ENCODE assay signal across 1 cellular context in the genomic region with DNA sequence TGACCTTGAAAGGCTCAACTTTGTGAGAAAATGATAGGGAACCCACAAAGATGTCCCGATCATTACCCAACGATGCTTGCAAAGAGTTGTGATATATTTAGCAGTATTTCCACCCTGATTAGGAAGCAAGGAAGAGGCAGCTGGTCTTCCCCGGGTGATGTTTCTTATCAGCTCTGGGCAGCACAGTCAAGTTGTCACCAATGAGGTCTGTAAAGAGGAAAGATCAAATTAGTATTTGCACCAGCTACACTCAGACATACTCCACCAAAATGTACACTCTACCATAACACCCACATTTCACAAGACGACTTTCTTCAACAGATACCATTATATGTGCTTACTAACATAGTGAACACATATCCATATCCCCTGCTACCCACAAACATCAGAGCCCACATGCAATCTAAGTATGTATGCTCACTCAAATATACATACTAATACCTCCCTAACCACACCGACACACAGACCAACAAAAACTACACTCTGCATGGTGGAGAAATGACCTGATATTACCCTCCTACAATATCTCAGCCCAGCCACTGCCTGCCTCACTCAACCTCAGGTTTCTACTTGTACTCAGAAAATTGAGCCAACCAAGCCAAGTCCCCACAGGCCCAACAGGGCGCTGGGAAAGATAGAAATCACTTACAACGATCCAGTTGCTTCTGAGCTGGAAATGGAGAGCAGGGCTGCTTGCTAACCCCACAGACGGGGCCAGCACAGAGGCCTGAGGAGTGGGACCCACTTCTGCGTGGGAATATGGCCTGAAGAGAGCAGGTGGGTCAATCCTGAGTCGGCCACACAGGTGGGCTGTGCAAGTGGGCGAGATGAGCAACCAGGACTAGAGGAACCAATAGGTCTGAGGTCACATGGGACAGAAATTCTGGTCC.
TF ChIP-seq lines count a peak whose summit lies in the region.

No MANE protein-coding gene starts in this region.

TF ChIP-seq in K562, 482 proteins besides CTCF, POLR2A, EP300 and RAD21 (continued from another document and continues in another):
- TF ChIP-seq, protein P1, sequence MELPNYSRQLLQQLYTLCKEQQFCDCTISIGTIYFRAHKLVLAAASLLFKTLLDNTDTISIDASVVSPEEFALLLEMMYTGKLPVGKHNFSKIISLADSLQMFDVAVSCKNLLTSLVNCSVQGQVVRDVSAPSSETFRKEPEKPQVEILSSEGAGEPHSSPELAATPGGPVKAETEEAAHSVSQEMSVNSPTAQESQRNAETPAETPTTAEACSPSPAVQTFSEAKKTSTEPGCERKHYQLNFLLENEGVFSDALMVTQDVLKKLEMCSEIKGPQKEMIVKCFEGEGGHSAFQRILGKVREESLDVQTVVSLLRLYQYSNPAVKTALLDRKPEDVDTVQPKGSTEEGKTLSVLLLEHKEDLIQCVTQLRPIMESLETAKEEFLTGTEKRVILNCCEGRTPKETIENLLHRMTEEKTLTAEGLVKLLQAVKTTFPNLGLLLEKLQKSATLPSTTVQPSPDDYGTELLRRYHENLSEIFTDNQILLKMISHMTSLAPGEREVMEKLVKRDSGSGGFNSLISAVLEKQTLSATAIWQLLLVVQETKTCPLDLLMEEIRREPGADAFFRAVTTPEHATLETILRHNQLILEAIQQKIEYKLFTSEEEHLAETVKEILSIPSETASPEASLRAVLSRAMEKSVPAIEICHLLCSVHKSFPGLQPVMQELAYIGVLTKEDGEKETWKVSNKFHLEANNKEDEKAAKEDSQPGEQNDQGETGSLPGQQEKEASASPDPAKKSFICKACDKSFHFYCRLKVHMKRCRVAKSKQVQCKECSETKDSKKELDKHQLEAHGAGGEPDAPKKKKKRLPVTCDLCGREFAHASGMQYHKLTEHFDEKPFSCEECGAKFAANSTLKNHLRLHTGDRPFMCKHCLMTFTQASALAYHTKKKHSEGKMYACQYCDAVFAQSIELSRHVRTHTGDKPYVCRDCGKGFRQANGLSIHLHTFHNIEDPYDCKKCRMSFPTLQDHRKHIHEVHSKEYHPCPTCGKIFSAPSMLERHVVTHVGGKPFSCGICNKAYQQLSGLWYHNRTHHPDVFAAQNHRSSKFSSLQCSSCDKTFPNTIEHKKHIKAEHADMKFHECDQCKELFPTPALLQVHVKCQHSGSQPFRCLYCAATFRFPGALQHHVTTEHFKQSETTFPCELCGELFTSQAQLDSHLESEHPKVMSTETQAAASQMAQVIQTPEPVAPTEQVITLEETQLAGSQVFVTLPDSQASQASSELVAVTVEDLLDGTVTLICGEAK (IDR thresholded peaks at IDR 0.05): peak; percentile 57
- TF ChIP-seq, protein P1 (CRISPR knock-in tag; IDR thresholded peaks at IDR 0.05): no peak
- TF ChIP-seq, protein P2, sequence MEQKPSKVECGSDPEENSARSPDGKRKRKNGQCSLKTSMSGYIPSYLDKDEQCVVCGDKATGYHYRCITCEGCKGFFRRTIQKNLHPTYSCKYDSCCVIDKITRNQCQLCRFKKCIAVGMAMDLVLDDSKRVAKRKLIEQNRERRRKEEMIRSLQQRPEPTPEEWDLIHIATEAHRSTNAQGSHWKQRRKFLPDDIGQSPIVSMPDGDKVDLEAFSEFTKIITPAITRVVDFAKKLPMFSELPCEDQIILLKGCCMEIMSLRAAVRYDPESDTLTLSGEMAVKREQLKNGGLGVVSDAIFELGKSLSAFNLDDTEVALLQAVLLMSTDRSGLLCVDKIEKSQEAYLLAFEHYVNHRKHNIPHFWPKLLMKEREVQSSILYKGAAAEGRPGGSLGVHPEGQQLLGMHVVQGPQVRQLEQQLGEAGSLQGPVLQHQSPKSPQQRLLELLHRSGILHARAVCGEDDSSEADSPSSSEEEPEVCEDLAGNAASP (IDR thresholded peaks at IDR 0.05): no peak
- TF ChIP-seq FOXP1 (CRISPR knock-in tag; IDR thresholded peaks at IDR 0.05): no peak
- TF ChIP-seq, protein P3, sequence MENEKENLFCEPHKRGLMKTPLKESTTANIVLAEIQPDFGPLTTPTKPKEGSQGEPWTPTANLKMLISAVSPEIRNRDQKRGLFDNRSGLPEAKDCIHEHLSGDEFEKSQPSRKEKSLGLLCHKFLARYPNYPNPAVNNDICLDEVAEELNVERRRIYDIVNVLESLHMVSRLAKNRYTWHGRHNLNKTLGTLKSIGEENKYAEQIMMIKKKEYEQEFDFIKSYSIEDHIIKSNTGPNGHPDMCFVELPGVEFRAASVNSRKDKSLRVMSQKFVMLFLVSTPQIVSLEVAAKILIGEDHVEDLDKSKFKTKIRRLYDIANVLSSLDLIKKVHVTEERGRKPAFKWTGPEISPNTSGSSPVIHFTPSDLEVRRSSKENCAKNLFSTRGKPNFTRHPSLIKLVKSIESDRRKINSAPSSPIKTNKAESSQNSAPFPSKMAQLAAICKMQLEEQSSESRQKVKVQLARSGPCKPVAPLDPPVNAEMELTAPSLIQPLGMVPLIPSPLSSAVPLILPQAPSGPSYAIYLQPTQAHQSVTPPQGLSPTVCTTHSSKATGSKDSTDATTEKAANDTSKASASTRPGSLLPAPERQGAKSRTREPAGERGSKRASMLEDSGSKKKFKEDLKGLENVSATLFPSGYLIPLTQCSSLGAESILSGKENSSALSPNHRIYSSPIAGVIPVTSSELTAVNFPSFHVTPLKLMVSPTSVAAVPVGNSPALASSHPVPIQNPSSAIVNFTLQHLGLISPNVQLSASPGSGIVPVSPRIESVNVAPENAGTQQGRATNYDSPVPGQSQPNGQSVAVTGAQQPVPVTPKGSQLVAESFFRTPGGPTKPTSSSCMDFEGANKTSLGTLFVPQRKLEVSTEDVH (IDR thresholded peaks at IDR 0.05; ENCODE audit: low read depth, partially characterized antibody): no peak
- TF ChIP-seq, protein P4, sequence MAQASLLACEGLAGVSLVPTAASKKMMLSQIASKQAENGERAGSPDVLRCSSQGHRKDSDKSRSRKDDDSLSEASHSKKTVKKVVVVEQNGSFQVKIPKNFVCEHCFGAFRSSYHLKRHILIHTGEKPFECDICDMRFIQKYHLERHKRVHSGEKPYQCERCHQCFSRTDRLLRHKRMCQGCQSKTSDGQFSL (CRISPR knock-in tag; IDR thresholded peaks at IDR 0.05): peak; percentile 28; the same call in 1 of the 2 replicates
- TF ChIP-seq, protein P4 (tag; IDR thresholded peaks at IDR 0.05): no peak
- TF ChIP-seq SP1 (CRISPR knock-in tag; IDR thresholded peaks at IDR 0.05): peak; percentile 53; the same call in 1 of the 2 replicates
- peak; percentile 56 for TF ChIP-seq KHSRP (IDR thresholded peaks at IDR 0.05)
- TF ChIP-seq ZNF717 (CRISPR knock-in tag; IDR thresholded peaks at IDR 0.05): no peak
- TF ChIP-seq ARID1B (IDR thresholded peaks at IDR 0.05): peak; percentile 97
- no peak for TF ChIP-seq CREBBP (IDR thresholded peaks at IDR 0.05; ENCODE audit: low read depth, low read length)
- 0 out of 2 replicates have a peak, but pooled peaks have one; percentile 32 for TF ChIP-seq ERF (CRISPR knock-in tag; IDR thresholded peaks at IDR 0.05)
- TF ChIP-seq MBD2 (IDR thresholded peaks at IDR 0.05; ENCODE audit: borderline replicate concordance, low read depth): peak; percentile 71
- TF ChIP-seq, protein P5, sequence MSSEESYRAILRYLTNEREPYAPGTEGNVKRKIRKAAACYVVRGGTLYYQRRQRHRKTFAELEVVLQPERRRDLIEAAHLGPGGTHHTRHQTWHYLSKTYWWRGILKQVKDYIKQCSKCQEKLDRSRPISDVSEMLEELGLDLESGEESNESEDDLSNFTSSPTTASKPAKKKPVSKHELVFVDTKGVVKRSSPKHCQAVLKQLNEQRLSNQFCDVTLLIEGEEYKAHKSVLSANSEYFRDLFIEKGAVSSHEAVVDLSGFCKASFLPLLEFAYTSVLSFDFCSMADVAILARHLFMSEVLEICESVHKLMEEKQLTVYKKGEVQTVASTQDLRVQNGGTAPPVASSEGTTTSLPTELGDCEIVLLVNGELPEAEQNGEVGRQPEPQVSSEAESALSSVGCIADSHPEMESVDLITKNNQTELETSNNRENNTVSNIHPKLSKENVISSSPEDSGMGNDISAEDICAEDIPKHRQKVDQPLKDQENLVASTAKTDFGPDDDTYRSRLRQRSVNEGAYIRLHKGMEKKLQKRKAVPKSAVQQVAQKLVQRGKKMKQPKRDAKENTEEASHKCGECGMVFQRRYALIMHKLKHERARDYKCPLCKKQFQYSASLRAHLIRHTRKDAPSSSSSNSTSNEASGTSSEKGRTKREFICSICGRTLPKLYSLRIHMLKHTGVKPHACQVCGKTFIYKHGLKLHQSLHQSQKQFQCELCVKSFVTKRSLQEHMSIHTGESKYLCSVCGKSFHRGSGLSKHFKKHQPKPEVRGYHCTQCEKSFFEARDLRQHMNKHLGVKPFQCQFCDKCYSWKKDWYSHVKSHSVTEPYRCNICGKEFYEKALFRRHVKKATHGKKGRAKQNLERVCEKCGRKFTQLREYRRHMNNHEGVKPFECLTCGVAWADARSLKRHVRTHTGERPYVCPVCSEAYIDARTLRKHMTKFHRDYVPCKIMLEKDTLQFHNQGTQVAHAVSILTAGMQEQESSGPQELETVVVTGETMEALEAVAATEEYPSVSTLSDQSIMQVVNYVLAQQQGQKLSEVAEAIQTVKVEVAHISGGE (CRISPR knock-in tag; IDR thresholded peaks at IDR 0.05): peak in 1 of 3 experiments; percentile 79; a peak in 2 of 6 replicates
- TF ChIP-seq ZNF644 (tag; IDR thresholded peaks at IDR 0.05; ENCODE audit: low read depth): peak; percentile 95
- peak; percentile 75 to 87 for TF ChIP-seq ARNT (IDR thresholded peaks at IDR 0.05)
- peak; percentile 80 for TF ChIP-seq DACH1 (IDR thresholded peaks at IDR 0.05; ENCODE audit: partially characterized antibody)
- peak; percentile 62; the same call in 1 of the 2 replicates for TF ChIP-seq EHMT2 (IDR thresholded peaks at IDR 0.05)
- TF ChIP-seq ZKSCAN8 (CRISPR knock-in tag; IDR thresholded peaks at IDR 0.05): peak; percentile 77; the same call in 1 of the 2 replicates
- no peak for TF ChIP-seq RFX7 (CRISPR knock-in tag; IDR thresholded peaks at IDR 0.05)
- TF ChIP-seq EGR1 (conservative IDR thresholded peaks at IDR 0.05): 0 out of 2 replicates have a peak, but pooled peaks have one; percentile 7
- TF ChIP-seq BHLHE40 (IDR thresholded peaks at IDR 0.05; ENCODE audit: low read length): peak; percentile 30; the same call in 1 of the 2 replicates
- peak; percentile 73 for TF ChIP-seq HMGN3 (IDR thresholded peaks at IDR 0.05; ENCODE audit: borderline replicate concordance, extremely low read depth, insufficient read length, low read depth, low read length)
- peak; percentile 96 for TF ChIP-seq ZBED1 (IDR thresholded peaks at IDR 0.05)
- TF ChIP-seq BRD9 (IDR thresholded peaks at IDR 0.05; ENCODE audit: low read depth, partially characterized antibody): no peak
- TF ChIP-seq FOXA3 (CRISPR knock-in tag; conservative IDR thresholded peaks at IDR 0.05 in 1 of 2, IDR thresholded peaks at IDR 0.05 in 1 of 2): 0 out of 4 replicates have a peak, but pooled peaks of 1 of the 2 experiments have one; percentile 29
- TF ChIP-seq ZNF75A (CRISPR knock-in tag; IDR thresholded peaks at IDR 0.05): no peak
- TF ChIP-seq MED1 (CRISPR knock-in tag; IDR thresholded peaks at IDR 0.05; ENCODE audit: borderline replicate concordance): no peak
- TF ChIP-seq CBX3 (IDR thresholded peaks at IDR 0.05; ENCODE audit: borderline replicate concordance in 1 of 2, low read length in 2 of 2): no peak
- peak; percentile 88 for TF ChIP-seq CEBPB (tag; IDR thresholded peaks at IDR 0.05)
- TF ChIP-seq NBN (IDR thresholded peaks at IDR 0.05; ENCODE audit: low read depth): peak; percentile 83; the same call in 1 of the 2 replicates
- TF ChIP-seq ZNF134 (CRISPR knock-in tag; conservative IDR thresholded peaks at IDR 0.05): peak; percentile 88
